Comparison of ENCODE assay signal across 8 cellular contexts in genomic region chr2:210170442-210171303, GRCh38. TPM values are rescaled to one million over a fixed set of nuclear protein-coding genes. Genes with fewer than 3 reads are reported as not detected.
DNase-seq lines count a peak whose midpoint lies in the region; ATAC-seq and TF ChIP-seq lines count a peak whose summit lies in the region.

No MANE protein-coding gene starts in this region.

- H3K36me3 Mint-ChIP-seq in activated T-cell treated with anti-CD3 and anti-CD28 coated beads, Interleukin-2, amount 50 U/mL, for 24 hours (ENCODE audit: low read depth) = peaks cover 9% of the 10 kb centered on the region

- no peaks in the 10 kb centered on the region for H3K9me3 Mint-ChIP-seq in activated T-cell treated with anti-CD3 and anti-CD28 coated beads, Interleukin-2, amount 50 U/mL, for 24 hours

- peak overlapping the region; percentile 97 for H3K4me3 Mint-ChIP-seq in activated T-cell treated with anti-CD3 and anti-CD28 coated beads, Interleukin-2, amount 50 U/mL, for 24 hours

- peaks cover 4% of the 10 kb centered on the region for H3K27me3 Mint-ChIP-seq in activated T-cell treated with anti-CD3 and anti-CD28 coated beads, Interleukin-2, amount 50 U/mL, for 24 hours

- TF ChIP-seq CTCF in epithelial cell of proximal tubule (conservative IDR thresholded peaks at IDR 0.05; ENCODE audit: low read depth, low read length) = no peak

- peak; percentile 63 for ATAC-seq in GM21619 (IDR thresholded peaks at IDR 0.05; ENCODE audit: unreplicated experiment)

- H3K4me1 Mint-ChIP-seq in activated T-cell treated with anti-CD3 and anti-CD28 coated beads, Interleukin-2, amount 50 U/mL, for 24 hours (ENCODE audit: low read depth) = peaks cover 40% of the 10 kb centered on the region

- peak; percentile 86 for DNase-seq in DMS153 treated with DMSO at 0.1 percent for 48 hours (lab: John Stamatoyannopoulos, UW; ENCODE audit: unreplicated experiment)
- DNase-seq in OCI-M2 (lab: John Stamatoyannopoulos, UW; ENCODE audit: unreplicated experiment) = peak; percentile 80
- DNase-seq in activated T-cell treated with anti-CD3 and anti-CD28 coated beads, Interleukin-2, amount 50 U/mL, for 24 hours = peak; percentile 98
- DNase-seq in epithelial cell of proximal tubule (ENCODE audit: low read depth) = no peak
- peak; percentile 98 for DNase-seq in mucosa of gallbladder (ENCODE audit: low spot score)
- peak; percentile 97 for DNase-seq in stimulated activated CD8-positive, alpha-beta memory T cell treated with anti-CD3 and anti-CD28 coated beads, Interleukin-4, amount 100 ng/mL, for 24 hours (ENCODE audit: low read depth)

- peak overlapping the region; percentile 99 for H3K27ac Mint-ChIP-seq in activated T-cell treated with anti-CD3 and anti-CD28 coated beads, Interleukin-2, amount 50 U/mL, for 24 hours

- TF ChIP-seq EP300 in Ishikawa (IDR thresholded peaks at IDR 0.05; ENCODE audit: borderline replicate concordance) = 0 out of 2 replicates have a peak, but pooled peaks have one; percentile 21

- TF ChIP-seq RAD21 in Ishikawa (IDR thresholded peaks at IDR 0.05; ENCODE audit: low read depth) = no peak

- peak overlapping the region; percentile 79 for H3K4me3 ChIP-seq in epithelial cell of proximal tubule (ENCODE audit: low read depth, low read length)

TF ChIP-seq in Ishikawa, 13 proteins besides CTCF, POLR2A, EP300 and RAD21:
- TF ChIP-seq FOXM1 (IDR thresholded peaks at IDR 0.05; ENCODE audit: borderline replicate concordance, low read depth) (no peak), YY1 (IDR thresholded peaks at IDR 0.05; ENCODE audit: low read depth) (no peak), TEAD4 (IDR thresholded peaks at IDR 0.05) (peak; percentile 82), TAF1 (IDR thresholded peaks at IDR 0.05; ENCODE audit: low read depth) (peak; percentile 31; the same call in 1 of the 2 replicates), EGR1 (IDR thresholded peaks at IDR 0.05) (no peak), NFIC (IDR thresholded peaks at IDR 0.05) (0 out of 2 replicates have a peak, but pooled peaks have one; percentile 3), ZBTB7A (IDR thresholded peaks at IDR 0.05; ENCODE audit: low read depth) (peak; percentile 76), REST (IDR thresholded peaks at IDR 0.05; ENCODE audit: low read depth) (no peak), CREB1 (IDR thresholded peaks at IDR 0.05; ENCODE audit: low read depth) (no peak), TCF12 (IDR thresholded peaks at IDR 0.05; ENCODE audit: low read depth) (no peak; the same call in 1 of the 2 replicates), USF1 (IDR thresholded peaks at IDR 0.05) (peak; percentile 97), CEBPB (IDR thresholded peaks at IDR 0.05) (peak; percentile 36; the same call in 1 of the 2 replicates), MAX (IDR thresholded peaks at IDR 0.05) (no peak; the same call in 1 of the 2 replicates)

RNA-seq across cellular contexts. Expression of gene KANSL1L, which starts 0.5 kb away (rescaled TPM):
- 3.5 and 5.6 TPM in 2 replicates for total RNA-seq in epithelial cell of proximal tubule
- 58.3 TPM for total RNA-seq in mucosa of gallbladder

RNA-seq across cellular contexts. Expression of gene ACADL, which starts 54.6 kb away (rescaled TPM):
- total RNA-seq in epithelial cell of proximal tubule = 0.17 and 0.51 TPM in 2 replicates
- total RNA-seq in mucosa of gallbladder = 3.8 TPM
